ENCODE assay signal across 20 cellular contexts in the genomic region with DNA sequence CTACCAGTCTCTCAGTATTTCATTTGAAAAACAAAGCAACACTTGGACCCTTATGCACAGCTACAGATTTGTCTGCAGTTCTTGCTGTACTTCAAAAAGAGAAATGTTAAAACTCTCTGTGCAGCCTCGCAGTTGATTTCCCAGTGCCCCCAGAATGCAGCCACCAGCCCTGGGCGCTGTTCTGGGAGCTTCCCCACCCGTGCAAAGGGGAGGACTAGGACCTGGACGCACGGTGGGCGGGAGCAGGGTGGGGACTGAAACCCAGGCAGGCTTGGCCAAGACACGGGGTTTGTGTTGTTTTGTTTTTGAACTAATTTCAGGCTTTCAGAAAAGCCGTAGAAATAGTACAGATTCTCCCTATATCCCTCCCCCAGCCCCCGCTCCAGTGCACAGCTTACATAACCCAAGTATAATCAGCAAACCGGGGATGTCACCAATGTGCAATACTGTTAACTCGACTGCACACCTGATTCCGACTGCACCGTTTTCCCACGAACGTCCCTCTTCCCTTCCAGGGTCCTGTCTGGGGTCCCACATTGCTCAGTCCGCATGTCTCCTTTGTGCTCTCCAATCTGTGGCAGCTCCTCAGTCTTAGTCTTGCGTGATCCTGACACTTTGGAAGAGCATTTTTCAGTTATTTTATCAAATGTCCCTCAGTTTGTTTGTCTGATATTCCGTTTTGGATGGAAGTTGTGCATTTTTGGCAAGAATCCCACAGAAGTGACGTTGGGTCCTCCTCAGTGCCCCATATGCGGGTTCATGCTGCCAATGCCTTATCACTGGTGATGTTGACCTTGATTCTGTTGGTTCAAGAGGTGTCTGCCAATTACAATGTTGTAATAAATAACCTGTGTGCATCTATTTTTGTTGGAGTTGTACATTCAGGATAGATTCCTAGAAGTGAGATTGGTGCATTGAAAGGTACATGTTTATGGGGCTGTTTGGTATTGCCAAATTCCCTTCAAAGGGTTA.
"Had no signal": no experiment of that assay in that cellular context is flagged by ENCODE, and none has a peak within 500 bp of the region (broad histone marks: within the 10 kb centered on the region; RNA-seq: fewer than 3 reads in every experiment).

No MANE protein-coding gene starts in this region.

- H3K9me3 ChIP-seq: esophagus muscularis mucosa, gastrocnemius medialis, lower lobe of right lung, neutrophil, uterus had no signal

- H3K9me3 Mint-ChIP-seq: memory B cell, type B pancreatic cell had no signal

- H3K4me3 ChIP-seq: esophagus muscularis mucosa, gastrocnemius medialis, heart right ventricle, lower lobe of right lung, smooth muscle cell, uterus had no signal

- H3K36me3 Mint-ChIP-seq: memory B cell, naive B cell, type B pancreatic cell had no signal

- DNase-seq: effector memory CD4-positive, alpha-beta T cell; gastrocnemius medialis; heart right ventricle; hypothalamus; kidney glomerular epithelial cell; lower lobe of right lung; midbrain; naive B cell; right cardiac atrium; stimulated activated CD4-positive, alpha-beta T cell treated with anti-CD3 and anti-CD28 coated beads, Interleukin-2, amount 100 ng/mL, for 48 hours; stimulated activated naive CD4-positive, alpha-beta T cell treated with Interleukin-2 at 50 U/mL for 16 hours; uterus had no signal

- H3K4me2 ChIP-seq: smooth muscle cell had no signal

- H3K27ac Mint-ChIP-seq: memory B cell, naive B cell, nephron, type B pancreatic cell had no signal

- FAIRE-seq: islet of Langerhans had no signal

- H3K36me3 ChIP-seq: esophagus muscularis mucosa, gastrocnemius medialis, heart right ventricle, lower lobe of right lung, neutrophil, uterus had no signal

- H3K4me3 Mint-ChIP-seq: memory B cell, naive B cell, nephron, type B pancreatic cell had no signal

- H3K4me1 ChIP-seq: uterus had no signal

- H3K27ac ChIP-seq: epithelial cell of prostate, esophagus muscularis mucosa, gastrocnemius medialis, heart right ventricle, lower lobe of right lung, neutrophil, uterus had no signal

- ATAC-seq: gastrocnemius medialis, heart right ventricle, lower lobe of right lung, right cardiac atrium had no signal

- H3K4me1 Mint-ChIP-seq: nephron had no signal
